ENCODE assay signal across 14 cellular contexts in genomic region chr10:22570234-22570633, GRCh38.
DNase-seq lines count a peak whose midpoint lies in the region; ATAC-seq lines count a peak whose summit lies in the region.
"Had no signal": no experiment of that assay in that cellular context is flagged by ENCODE, and none has a peak within 500 bp of the region (broad histone marks: within the 10 kb centered on the region; RNA-seq: fewer than 3 reads in every experiment).

No MANE protein-coding gene starts in this region.

- H3K9ac ChIP-seq in Karpas-422 (ENCODE audit: low read length) = no peak overlapping the region

- no peaks in the 10 kb centered on the region for H3K9me3 ChIP-seq in Karpas-422 (ENCODE audit: low read length)
- H3K9me3 ChIP-seq: colonic mucosa, SJSA1 had no signal

- peak overlapping the region; percentile 91 for H3K27ac Mint-ChIP-seq in activated CD4-positive, alpha-beta T cell treated with anti-CD3 and anti-CD28 coated beads, Interleukin-2, amount 10 ng/mL, durations not matched to agents 24 days and 14 days
- peak overlapping the region; percentile 83 for H3K27ac Mint-ChIP-seq in activated naive CD8-positive, alpha-beta T cell treated with anti-CD3 and anti-CD28 coated beads for 36 hours
- peak overlapping the region; percentile 69 to 89 for H3K27ac Mint-ChIP-seq in natural killer cell treated with Interleukin-12 subunit alpha and Interleukin-12 subunit beta and Interleukin-15 and Interleukin-18, amount 100 ng/mL, for 72 hours
- H3K27ac Mint-ChIP-seq: brain had no signal

- no peaks in the 10 kb centered on the region for H3K27me3 ChIP-seq in Karpas-422 (ENCODE audit: low read length)
- H3K27me3 ChIP-seq: colonic mucosa, SJSA1 had no signal

- no peak for DNase-seq in activated CD4-positive, alpha-beta T cell treated with anti-CD3 and anti-CD28 coated beads, Interleukin-2, amount 10 ng/mL, durations not matched to agents 24 days and 14 days
- no peak for DNase-seq in activated CD4-positive, alpha-beta T cell treated with anti-CD3 and anti-CD28 coated beads, Interleukin-2, amount 50 U/mL, for 1 hour
- DNase-seq in activated naive CD8-positive, alpha-beta T cell treated with anti-CD3 and anti-CD28 coated beads for 36 hours = no peak
- no peak for DNase-seq in natural killer cell treated with Interleukin-12 subunit alpha and Interleukin-12 subunit beta and Interleukin-15 and Interleukin-18, amount 100 ng/mL, for 72 hours (ENCODE audit: low spot score)
- DNase-seq in NCI-H345 treated with DMSO at 0.1 percent for 48 hours (lab: John Stamatoyannopoulos, UW; ENCODE audit: unreplicated experiment) (no peak), Karpas-422 (no peak)
- DNase-seq: activated CD4-positive, CD25-positive, alpha-beta regulatory T cell; colonic mucosa; NCI-H82; posterior cingulate gyrus had no signal

- H3K36me3 Mint-ChIP-seq in activated CD4-positive, alpha-beta T cell treated with anti-CD3 and anti-CD28 coated beads, Interleukin-2, amount 10 ng/mL, durations not matched to agents 24 days and 14 days (ENCODE audit: low read depth) = peaks cover 59% of the 10 kb centered on the region
- peaks cover 46% of the 10 kb centered on the region for H3K36me3 Mint-ChIP-seq in activated naive CD8-positive, alpha-beta T cell treated with anti-CD3 and anti-CD28 coated beads for 36 hours
- H3K36me3 Mint-ChIP-seq in natural killer cell treated with Interleukin-12 subunit alpha and Interleukin-12 subunit beta and Interleukin-15 and Interleukin-18, amount 100 ng/mL, for 72 hours = peaks cover 28% of the 10 kb centered on the region

- H3K27ac ChIP-seq in Karpas-422 (ENCODE audit: low read length) = no peak overlapping the region
- H3K27ac ChIP-seq: colonic mucosa, SJSA1 had no signal

- H3K4me1 ChIP-seq in Karpas-422 (ENCODE audit: low read length) = no peaks in the 10 kb centered on the region
- H3K4me1 ChIP-seq: colonic mucosa, SJSA1 had no signal

- peak overlapping the region; percentile 57 for H3K4me3 Mint-ChIP-seq in activated CD4-positive, alpha-beta T cell treated with anti-CD3 and anti-CD28 coated beads, Interleukin-2, amount 10 ng/mL, durations not matched to agents 24 days and 14 days
- peak overlapping the region; percentile 37 for H3K4me3 Mint-ChIP-seq in activated naive CD8-positive, alpha-beta T cell treated with anti-CD3 and anti-CD28 coated beads for 36 hours
- H3K4me3 Mint-ChIP-seq in natural killer cell treated with Interleukin-12 subunit alpha and Interleukin-12 subunit beta and Interleukin-15 and Interleukin-18, amount 100 ng/mL, for 72 hours = peak overlapping the region; percentile 33
- H3K4me3 Mint-ChIP-seq: brain had no signal

- no peak overlapping the region for H3K4me2 ChIP-seq in Karpas-422 (ENCODE audit: low read depth, low read length, poor library complexity, severe bottlenecking)

- H3K4me1 Mint-ChIP-seq in activated CD4-positive, alpha-beta T cell treated with anti-CD3 and anti-CD28 coated beads, Interleukin-2, amount 10 ng/mL, durations not matched to agents 24 days and 14 days = peaks cover 40% of the 10 kb centered on the region
- peaks cover 60% of the 10 kb centered on the region for H3K4me1 Mint-ChIP-seq in activated naive CD8-positive, alpha-beta T cell treated with anti-CD3 and anti-CD28 coated beads for 36 hours
- H3K4me1 Mint-ChIP-seq in natural killer cell treated with Interleukin-12 subunit alpha and Interleukin-12 subunit beta and Interleukin-15 and Interleukin-18, amount 100 ng/mL, for 72 hours (ENCODE audit: low read depth in 2 of 2) = peaks cover 53 to 59% of the 10 kb centered on the region in 2 donors
- H3K4me1 Mint-ChIP-seq: brain had no signal

- intact Hi-C loops in activated CD4-positive, alpha-beta T cell treated with anti-CD3 and anti-CD28 coated beads, Interleukin-2, amount 10 ng/mL, durations not matched to agents 24 days and 14 days (cut with micrococcal nuclease) = loop anchor here (1.0 to 10.0 kb wide), 8 partner anchors 85 to 567 kb away; partner anchors contain the start of genes COMMD3 and DNAJC1

- no peaks in the 10 kb centered on the region for H3K27me3 Mint-ChIP-seq in activated CD4-positive, alpha-beta T cell treated with anti-CD3 and anti-CD28 coated beads, Interleukin-2, amount 10 ng/mL, durations not matched to agents 24 days and 14 days
- H3K27me3 Mint-ChIP-seq in activated naive CD8-positive, alpha-beta T cell treated with anti-CD3 and anti-CD28 coated beads for 36 hours = no peaks in the 10 kb centered on the region
- no peaks in the 10 kb centered on the region for H3K27me3 Mint-ChIP-seq in natural killer cell treated with Interleukin-12 subunit alpha and Interleukin-12 subunit beta and Interleukin-15 and Interleukin-18, amount 100 ng/mL, for 72 hours
- H3K27me3 Mint-ChIP-seq: brain had no signal

- H2AFZ ChIP-seq in Karpas-422 (ENCODE audit: low read length) = no peak overlapping the region

- peak; percentile 20 for ATAC-seq in HG02759 (IDR thresholded peaks at IDR 0.05; ENCODE audit: unreplicated experiment)
- ATAC-seq in natural killer cell treated with Interleukin-12 subunit alpha and Interleukin-12 subunit beta and Interleukin-15 and Interleukin-18, amount 100 ng/mL, for 72 hours = peak in 1 of 2 donors; percentile 16
- no peak for ATAC-seq in HG02981 (IDR thresholded peaks at IDR 0.05; ENCODE audit: unreplicated experiment)

- H4K20me1 ChIP-seq in Karpas-422 (ENCODE audit: insufficient read depth, low read depth, low read length) = no peaks in the 10 kb centered on the region

- no peaks in the 10 kb centered on the region for H3K79me2 ChIP-seq in Karpas-422 (ENCODE audit: low read length)

- H3K9me2 ChIP-seq in Karpas-422 (replicated peaks; ENCODE audit: insufficient read depth, low read length) = no peaks in the 10 kb centered on the region

- no peak overlapping the region for H3K4me3 ChIP-seq in Karpas-422 (ENCODE audit: low read length)
- H3K4me3 ChIP-seq: colonic mucosa, SJSA1 had no signal

- no peaks in the 10 kb centered on the region for H3K9me3 Mint-ChIP-seq in activated CD4-positive, alpha-beta T cell treated with anti-CD3 and anti-CD28 coated beads, Interleukin-2, amount 10 ng/mL, durations not matched to agents 24 days and 14 days
- no peaks in the 10 kb centered on the region for H3K9me3 Mint-ChIP-seq in activated naive CD8-positive, alpha-beta T cell treated with anti-CD3 and anti-CD28 coated beads for 36 hours
- H3K9me3 Mint-ChIP-seq in natural killer cell treated with Interleukin-12 subunit alpha and Interleukin-12 subunit beta and Interleukin-15 and Interleukin-18, amount 100 ng/mL, for 72 hours = no peaks in the 10 kb centered on the region

- H3K36me3 ChIP-seq in Karpas-422 (ENCODE audit: insufficient read depth, low read length) = no peaks in the 10 kb centered on the region
- H3K36me3 ChIP-seq: colonic mucosa had no signal
